In the genomic region with DNA sequence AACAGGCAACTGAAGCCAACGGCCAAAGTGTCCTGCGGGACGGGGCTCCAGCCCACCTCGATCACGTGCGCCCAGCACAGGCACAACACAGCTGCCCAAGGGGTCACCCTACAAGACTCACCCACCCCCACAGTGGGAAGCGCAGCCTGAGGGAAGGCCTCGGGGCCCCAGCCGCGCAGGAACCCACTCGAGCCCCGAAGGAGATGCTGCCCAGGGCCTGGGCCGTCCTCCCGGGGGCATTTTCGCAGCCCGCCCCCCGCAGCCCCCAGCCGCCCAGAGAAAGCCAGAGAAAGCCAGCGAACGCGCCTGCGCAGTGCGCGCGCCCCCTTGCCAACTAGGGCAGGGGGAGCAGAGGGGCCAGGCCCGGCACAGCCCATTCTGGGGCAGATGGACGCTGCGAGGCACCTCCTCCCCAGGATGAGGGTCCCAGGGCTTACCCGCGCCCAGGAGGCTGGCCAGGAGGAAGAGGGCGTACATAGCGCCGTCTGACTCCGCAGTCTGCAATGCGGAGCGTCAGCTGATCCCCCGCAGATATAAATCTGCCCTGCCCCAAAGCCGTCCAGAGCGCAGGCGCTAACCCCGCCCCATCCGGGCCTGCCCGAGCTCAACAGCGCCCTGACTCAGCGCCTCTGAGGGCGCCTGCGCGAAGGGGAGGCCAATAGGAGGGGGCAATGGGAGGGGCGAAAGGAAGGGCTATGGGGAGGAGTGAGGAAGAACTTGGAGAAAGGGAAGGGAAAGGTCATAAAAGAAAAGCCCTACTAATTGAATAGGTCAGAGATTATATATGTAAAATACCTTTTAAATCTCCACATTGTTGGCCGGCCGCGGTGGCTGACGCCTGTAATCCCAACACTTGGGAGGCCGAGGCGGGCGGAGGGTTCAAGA, we compare ENCODE assay signal across 8 cellular contexts. TPM values are rescaled to one million over a fixed set of nuclear protein-coding genes. Genes with fewer than 3 reads are reported as not detected.
A peak's percentile ranks its signal among the peaks of the same experiment; 100 is the strongest.
DNase-seq lines count a peak whose midpoint lies in the region; ATAC-seq and TF ChIP-seq lines count a peak whose summit lies in the region.

A gene (minus strand): TSS at position 507 of the 885 bp plus-strand sequence. CDS start 30 bp downstream, at position 477.

- peak within 1 kb of the TSS; percentile 98 for H3K4me2 ChIP-seq in smooth muscle cell

- ATAC-seq in HG03196 (IDR thresholded peaks at IDR 0.05; ENCODE audit: unreplicated experiment) (peak; percentile 89), activated B cell treated with CpG ODN at 0.5 μM for 24 hours (ENCODE audit: low read depth) (peak; percentile 97)

- no peaks in the 10 kb centered on the region for H3K9me3 Mint-ChIP-seq in activated B cell treated with CpG ODN at 0.5 μM for 24 hours

- peak; percentile 98 for TF ChIP-seq POLR2A in GM18951 (IDR thresholded peaks at IDR 0.05; ENCODE audit: extremely low read depth, insufficient read depth, insufficient read length)

- peaks cover 7% of the 10 kb centered on the region for H3K36me3 Mint-ChIP-seq in activated B cell treated with CpG ODN at 0.5 μM for 24 hours (ENCODE audit: low read depth)

- peaks cover 24% of the 10 kb centered on the region for H3K4me1 ChIP-seq in smooth muscle cell (ENCODE audit: low read depth)

- in situ Hi-C loops in GM18951 (cut with MboI; ENCODE audit: low sequenced_read_pairs, unreplicated experiment), result no loop called here

- no peaks in the 10 kb centered on the region for H3K27me3 Mint-ChIP-seq in activated B cell treated with CpG ODN at 0.5 μM for 24 hours

- peak within 1 kb of the TSS; percentile 60 for H2AFZ ChIP-seq in smooth muscle cell (ENCODE audit: low read depth)

- peaks cover 62% of the 10 kb centered on the region for H3K4me1 Mint-ChIP-seq in activated B cell treated with CpG ODN at 0.5 μM for 24 hours

- H3K79me2 ChIP-seq in smooth muscle cell (ENCODE audit: low read depth), result peaks cover 49% of the 10 kb centered on the region

- H3K27ac ChIP-seq in caudate nucleus (ENCODE audit: low read depth, low read length) (peak within 1 kb of the TSS; percentile 99), smooth muscle cell (ENCODE audit: low read depth) (peak within 1 kb of the TSS; percentile 95)

- intact Hi-C loops in activated B cell treated with CpG ODN at 0.5 μM for 24 hours (cut with micrococcal nuclease), result loop anchor here (1.0 to 2.0 kb wide), 6 partner anchors 9 to 78 kb away; a partner anchor contains a TSS

- WGBS in smooth muscle cell (ENCODE audit: low lambda C conversion rate), result 3% methylated on average over 47 of the region's 56 CpGs

- CTCF ChIA-PET in activated B cell treated with CpG ODN at 0.5 μM for 24 hours (lab: Charles Lee), result interaction anchor here (0.6 to 3.8 kb wide), 8 partner anchors 12 to 540 kb away, joined by 3 to 21 read pairs (median 4); no protein-coding TSS in a partner anchor

- peak within 1 kb of the TSS; percentile 92 for H3K4me3 Mint-ChIP-seq in activated B cell treated with CpG ODN at 0.5 μM for 24 hours

- H3K27me3 ChIP-seq in smooth muscle cell (ENCODE audit: low read depth), result no peaks in the 10 kb centered on the region

- H3K27ac Mint-ChIP-seq in activated B cell treated with CpG ODN at 0.5 μM for 24 hours, result peak within 1 kb of the TSS; percentile 83

- H4K20me1 ChIP-seq in smooth muscle cell (ENCODE audit: low read depth), result peaks cover 42% of the 10 kb centered on the region

- H3K9me3 ChIP-seq in smooth muscle cell (replicated peaks; ENCODE audit: low read depth), result no peaks in the 10 kb centered on the region

- TF ChIP-seq CTCF in activated B cell treated with CpG ODN at 0.5 μM for 24 hours (IDR thresholded peaks at IDR 0.05) (no peak), smooth muscle cell (IDR thresholded peaks at IDR 0.05; ENCODE audit: borderline replicate concordance, insufficient read depth, poor library complexity, severe bottlenecking) (no peak)

- H3K36me3 ChIP-seq in smooth muscle cell (ENCODE audit: low read depth), result no peaks in the 10 kb centered on the region

- DNase-seq in AG08395 (ENCODE audit: low spot score) (peak; percentile 100), NCI-H345 (lab: John Stamatoyannopoulos, UW) (peak; percentile 94), activated B cell treated with CpG ODN at 0.5 μM for 24 hours (peak; percentile 96), caudate nucleus (lab: John Stamatoyannopoulos, UW) (peak in 60 of 61 donors; percentile 73 to 99 (median 96)), iPS-NIHi7 (ENCODE audit: extremely low spot score) (peak; percentile 99), smooth muscle cell (lab: John Stamatoyannopoulos, UW; ENCODE audit: unreplicated experiment) (peak; percentile 94)

- POLR2A ChIA-PET in activated B cell treated with CpG ODN at 0.5 μM for 24 hours (lab: Charles Lee), result interaction anchor here (0.6 to 5.7 kb wide), 27 partner anchors 9 to 1617 kb away, joined by 3 to 125 read pairs (median 4); a partner anchor contains a TSS

- peak within 1 kb of the TSS; percentile 99 for H3K9ac ChIP-seq in smooth muscle cell (ENCODE audit: low read depth)

- no peaks in the 10 kb centered on the region for H3F3A ChIP-seq in smooth muscle cell (ENCODE audit: low read depth)

- peak within 1 kb of the TSS; percentile 87 for H3K4me3 ChIP-seq in smooth muscle cell

RNA-seq across cellular contexts. Expression of the gene that starts here (rescaled TPM):
- total RNA-seq in activated B cell treated with CpG ODN at 0.5 μM for 24 hours (207 and 210 TPM in 2 replicates), smooth muscle cell (282 and 328 TPM in 2 replicates)
- polyA plus RNA-seq in smooth muscle cell, result 486 and 500 TPM in 2 replicates

Comparison
In these comparisons a context has a peak if more than half of its experiments do, and no peak if none do; other contexts are left out.
1. Peak in every context shown above with its lines: DNase-seq, ATAC-seq, H3K4me3 ChIP-seq and H3K27ac ChIP-seq.